1 cellular context compared by ENCODE assay signal in genomic region chr1:4684142-4684541, GRCh38.
TF ChIP-seq lines count a peak whose summit lies in the region.

No MANE protein-coding gene starts in this region.

TF ChIP-seq in H1, 55 proteins besides CTCF, POLR2A, EP300 and RAD21:
- TF ChIP-seq FOSL1 (IDR thresholded peaks at IDR 0.05; ENCODE audit: insufficient read depth, low read depth, low read length): no peak
- no peak for TF ChIP-seq TCF12 (IDR thresholded peaks at IDR 0.05; ENCODE audit: low read depth, low read length)
- TF ChIP-seq KDM1A (IDR thresholded peaks at IDR 0.05; ENCODE audit: borderline replicate concordance, low read length): no peak
- no peak for TF ChIP-seq HDAC6 (IDR thresholded peaks at IDR 0.05; ENCODE audit: low read depth, low read length)
- no peak for TF ChIP-seq POLR2AphosphoS5 (IDR thresholded peaks at IDR 0.05; ENCODE audit: low read depth, low read length)
- no peak for TF ChIP-seq EZH2 (IDR thresholded peaks at IDR 0.05; ENCODE audit: low read depth, low read length, severe bottlenecking)
- TF ChIP-seq CHD7 (IDR thresholded peaks at IDR 0.05; ENCODE audit: insufficient replicate concordance, low read length): no peak
